In the genomic region with DNA sequence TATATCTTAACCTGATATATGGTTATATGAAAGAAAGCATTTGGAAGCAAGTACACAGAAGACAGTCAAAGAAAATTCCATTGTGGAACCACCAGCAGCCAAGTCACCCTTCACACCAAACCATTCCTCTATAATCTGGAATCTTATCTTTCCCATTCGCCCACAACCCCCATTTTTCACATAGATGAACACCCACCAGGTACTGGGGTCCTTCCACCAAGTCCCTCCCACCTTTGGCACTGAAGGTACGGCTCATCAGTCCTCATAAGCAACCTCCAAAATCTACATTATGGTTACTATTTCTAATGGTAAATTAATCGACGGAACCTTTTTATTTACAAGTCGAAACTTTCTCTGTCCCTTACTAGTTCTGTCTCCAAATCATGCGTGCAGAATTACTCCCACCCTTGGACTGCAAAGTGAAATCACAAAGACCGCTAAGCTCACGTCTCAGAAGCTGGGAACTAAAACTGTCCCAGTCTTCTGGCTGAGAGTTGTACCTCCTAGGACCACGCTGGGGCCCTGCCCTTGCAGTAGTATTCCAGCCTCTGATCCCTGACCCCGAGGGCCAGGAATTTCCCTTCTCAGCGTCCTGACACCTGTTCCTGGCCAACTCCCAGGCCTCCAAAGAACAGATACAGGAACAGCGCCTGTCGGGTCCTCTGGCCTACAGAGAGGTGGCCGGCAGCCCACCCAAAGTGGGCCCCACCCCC, we compare ENCODE assay signal across 8 cellular contexts. TPM values are rescaled to one million over a fixed set of nuclear protein-coding genes. Genes with fewer than 3 reads are reported as not detected.
DNase-seq lines count a peak whose midpoint lies in the region; ATAC-seq, FAIRE-seq and TF ChIP-seq lines count a peak whose summit lies in the region.

No MANE protein-coding gene starts in this region.

- H3K79me2 ChIP-seq in parathyroid adenoma: peaks cover 30% of the 10 kb centered on the region

- intact Hi-C loops in activated CD4-positive, alpha-beta memory T cell treated with anti-CD3 and anti-CD28 coated beads for 36 hours (cut with micrococcal nuclease): loop anchor here (1.0 to 5.0 kb wide), 4 partner anchors 95 to 350 kb away; a partner anchor contains a TSS

- peaks cover 23% of the 10 kb centered on the region for H3K36me3 Mint-ChIP-seq in activated CD4-positive, alpha-beta memory T cell treated with anti-CD3 and anti-CD28 coated beads for 36 hours

- CTCF ChIA-PET in activated CD4-positive, alpha-beta memory T cell treated with anti-CD3 and anti-CD28 coated beads for 36 hours (lab: Charles Lee): interaction anchor here (1.3 to 1.8 kb wide), 2 partner anchors 110 to 845 kb away, joined by 3 to 4 read pairs; no protein-coding TSS in a partner anchor

- H3K27ac ChIP-seq in cardiac muscle cell: peak overlapping the region; percentile 85
- H3K27ac ChIP-seq in parathyroid adenoma: peak overlapping the region; percentile 71

- peak overlapping the region; percentile 77 for H3K27ac Mint-ChIP-seq in activated CD4-positive, alpha-beta memory T cell treated with anti-CD3 and anti-CD28 coated beads for 36 hours

- H3K4me3 Mint-ChIP-seq in activated CD4-positive, alpha-beta memory T cell treated with anti-CD3 and anti-CD28 coated beads for 36 hours: peak overlapping the region; percentile 86

- no peak for FAIRE-seq in HTR-8/SVneo (lab: Jason Lieb, UNC)

- H3K27me3 ChIP-seq in cardiac muscle cell: no peaks in the 10 kb centered on the region
- H3K27me3 ChIP-seq in parathyroid adenoma (ENCODE audit: control insufficient read depth, insufficient read depth, low read length): no peaks in the 10 kb centered on the region

- no peaks in the 10 kb centered on the region for H3K27me3 Mint-ChIP-seq in activated CD4-positive, alpha-beta memory T cell treated with anti-CD3 and anti-CD28 coated beads for 36 hours

- H3K4me2 ChIP-seq in parathyroid adenoma (ENCODE audit: low read length): peak overlapping the region; percentile 77

- H3K9me3 Mint-ChIP-seq in activated CD4-positive, alpha-beta memory T cell treated with anti-CD3 and anti-CD28 coated beads for 36 hours: no peaks in the 10 kb centered on the region

- no peak for TF ChIP-seq CTCF in cardiac muscle cell (IDR thresholded peaks at IDR 0.05; ENCODE audit: low read depth, low read length)
- TF ChIP-seq CTCF in parathyroid adenoma (IDR thresholded peaks at IDR 0.05): no peak

- peak overlapping the region; percentile 100 for H2AFZ ChIP-seq in parathyroid adenoma

- H3K4me1 ChIP-seq in cardiac muscle cell (ENCODE audit: low read depth) (peaks cover 8% of the 10 kb centered on the region), parathyroid adenoma (peaks cover 4% of the 10 kb centered on the region)

- peak overlapping the region; percentile 56 for H3K4me3 ChIP-seq in cardiac muscle cell
- H3K4me3 ChIP-seq in parathyroid adenoma (ENCODE audit: low read depth, low read length): peak overlapping the region; percentile 79

- DNase-seq in EL (peak; percentile 5), HTR-8/SVneo (ENCODE audit: insufficient read length, low spot score) (peak; percentile 15), cardiac muscle cell (ENCODE audit: low read depth in 1 of 2, low spot score in 1 of 2) (peak in 1 of 2 donors; percentile 19), globus pallidus (ENCODE audit: low spot score) (no peak), NCI-H1436 treated with DMSO at 0.1 percent for 48 hours (lab: John Stamatoyannopoulos, UW) (no peak)
- no peak for DNase-seq in activated CD4-positive, alpha-beta memory T cell treated with anti-CD3 and anti-CD28 coated beads for 36 hours

- ATAC-seq in GM21423 (IDR thresholded peaks at IDR 0.05; ENCODE audit: unreplicated experiment): peak; percentile 9

- H3K36me3 ChIP-seq in cardiac muscle cell (peaks cover 6% of the 10 kb centered on the region), parathyroid adenoma (ENCODE audit: control insufficient read depth, insufficient read depth, low read length) (no peaks in the 10 kb centered on the region)

- POLR2A ChIA-PET in activated CD4-positive, alpha-beta memory T cell treated with anti-CD3 and anti-CD28 coated beads for 36 hours (lab: Charles Lee): interaction anchor here (1.0 to 1.8 kb wide), 2 partner anchors 12 to 283 kb away, joined by 3 to 4 read pairs; no protein-coding TSS in a partner anchor

- peaks cover 24% of the 10 kb centered on the region for H3K4me1 Mint-ChIP-seq in activated CD4-positive, alpha-beta memory T cell treated with anti-CD3 and anti-CD28 coated beads for 36 hours (ENCODE audit: low read depth)

- H3K9ac ChIP-seq in parathyroid adenoma: peak overlapping the region; percentile 30

- H3K9me3 ChIP-seq in cardiac muscle cell (ENCODE audit: low read depth) (no peaks in the 10 kb centered on the region), parathyroid adenoma (ENCODE audit: control insufficient read depth, low read length) (no peaks in the 10 kb centered on the region)

RNA-seq across cellular contexts. Expression of a gene that starts 0.7 kb away (rescaled TPM):
- 100 to 1,000 TPM; 111 to 117 TPM for total RNA-seq in activated CD4-positive, alpha-beta memory T cell treated with anti-CD3 and anti-CD28 coated beads for 36 hours
- total RNA-seq in cardiac muscle cell: 91.4 and 94.0 TPM in 2 replicates
- polyA plus RNA-seq in cardiac muscle cell: 140 and 150 TPM in 2 replicates

Comparison
In these comparisons a context has a peak if more than half of its experiments do, and no peak if none do; other contexts are left out.
1. DNase-seq: peak in EL (single experiment) and HTR-8/SVneo (single experiment); none in activated CD4-positive, alpha-beta memory T cell treated with anti-CD3 and anti-CD28 coated beads for 36 hours (single experiment), globus pallidus (single experiment) and NCI-H1436 treated with DMSO at 0.1 percent for 48 hours (single experiment).